10 cellular contexts compared by ENCODE assay signal in genomic region chr12:42426733-42427132, GRCh38.
DNase-seq lines count a peak whose midpoint lies in the region; TF ChIP-seq lines count a peak whose summit lies in the region.
"Had no signal": no experiment of that assay in that cellular context is flagged by ENCODE, and none has a peak within 500 bp of the region (broad histone marks: within the 10 kb centered on the region; RNA-seq: fewer than 3 reads in every experiment).

No MANE protein-coding gene starts in this region.

- WGBS in hepatocyte (ENCODE audit: low lambda C conversion rate, missing lambda C conversion rate): 87% methylated on average over 6 of the region's 6 CpGs

- H3K4me1 ChIP-seq in hepatocyte (ENCODE audit: insufficient read depth): no peaks in the 10 kb centered on the region

- DNase-seq in GM12865 (ENCODE audit: low read depth) (peak; percentile 74), HT-29 (ENCODE audit: low spot score) (peak; percentile 70), astrocyte of the spinal cord (ENCODE audit: low read depth, low spot score) (peak; percentile 72), kidney tubule cell (ENCODE audit: low spot score) (peak; percentile 82), NCI-H1694 (lab: John Stamatoyannopoulos, UW) (no peak), hepatocyte (ENCODE audit: low spot score) (no peak), SKM-1 treated with dmso at 0.1 percent for 144 hours (lab: John Stamatoyannopoulos, UW; ENCODE audit: unreplicated experiment) (no peak), DMS 273 (lab: John Stamatoyannopoulos, UW; ENCODE audit: unreplicated experiment) (no peak)
- DNase-seq: NCI-H1048, T-cell had no signal

- no peaks in the 10 kb centered on the region for H3K79me2 ChIP-seq in hepatocyte

- no peak overlapping the region for H3K27ac ChIP-seq in hepatocyte

- in situ Hi-C loops in astrocyte of the spinal cord (cut with HindIII; ENCODE audit: low sequenced_read_pairs): no loop called here

- H4K20me1 ChIP-seq in hepatocyte (ENCODE audit: insufficient read depth, poor library complexity, severe bottlenecking): no peaks in the 10 kb centered on the region

- H3K36me3 ChIP-seq in hepatocyte (replicated peaks; ENCODE audit: insufficient read depth, low read depth): no peaks in the 10 kb centered on the region

- H3K4me3 ChIP-seq in GM12865 (ENCODE audit: low read depth, low read length): no peak overlapping the region
- no peak overlapping the region for H3K4me3 ChIP-seq in astrocyte of the spinal cord (ENCODE audit: low read depth, low read length)
- H3K4me3 ChIP-seq in hepatocyte: no peak overlapping the region

- no peaks in the 10 kb centered on the region for H3K27me3 ChIP-seq in hepatocyte

- no peaks in the 10 kb centered on the region for H3K9me3 ChIP-seq in hepatocyte (ENCODE audit: low read depth)

- no peak for TF ChIP-seq CTCF in GM12865 (IDR thresholded peaks at IDR 0.05; ENCODE audit: insufficient read depth, low read depth, low read length, missing control alignments)
- no peak for TF ChIP-seq CTCF in astrocyte of the spinal cord (IDR thresholded peaks at IDR 0.05; ENCODE audit: low read depth, low read length)
- no peak for TF ChIP-seq CTCF in hepatocyte (IDR thresholded peaks at IDR 0.05; ENCODE audit: poor library complexity)

- no peak overlapping the region for H2AFZ ChIP-seq in hepatocyte

- H3K4me2 ChIP-seq in hepatocyte: no peak overlapping the region

- no peaks in the 10 kb centered on the region for H3K9me2 ChIP-seq in hepatocyte (replicated peaks; ENCODE audit: insufficient read depth)

Comparison
In these comparisons a context has a peak if more than half of its experiments do, and no peak if none do; other contexts are left out.
1. DNase-seq: peak in GM12865 (single experiment), HT-29 (single experiment), astrocyte of the spinal cord (single experiment) and kidney tubule cell (single experiment); none in NCI-H1694 (single experiment), hepatocyte (single experiment), SKM-1 treated with dmso at 0.1 percent for 144 hours (single experiment) and DMS 273 (single experiment).